In genomic region chrX:103685396-103685795, GRCh38 we compare ENCODE assay signal across 9 cellular contexts. TPM values are rescaled to one million over a fixed set of nuclear protein-coding genes. Genes with fewer than 3 reads are reported as not detected.
DNase-seq lines count a peak whose midpoint lies in the region; ATAC-seq and TF ChIP-seq lines count a peak whose summit lies in the region.
"Had no signal": no experiment of that assay in that cellular context is flagged by ENCODE, and none has a peak within 500 bp of the region (broad histone marks: within the 10 kb centered on the region; RNA-seq: fewer than 3 reads in every experiment).

No MANE protein-coding gene starts in this region.

- H3K27me3 Mint-ChIP-seq in activated CD4-positive, alpha-beta T cell treated with anti-CD3 and anti-CD28 coated beads for 36 hours = no peaks in the 10 kb centered on the region

- peak overlapping the region; percentile 94 for H3K27ac Mint-ChIP-seq in activated CD4-positive, alpha-beta T cell treated with anti-CD3 and anti-CD28 coated beads for 36 hours

- intact Hi-C loops in activated CD4-positive, alpha-beta T cell treated with anti-CD3 and anti-CD28 coated beads for 36 hours (cut with DNase I, micrococcal nuclease) = loop anchor here (5.0 to 10.0 kb wide), 8 partner anchors 58 to 1031 kb away; partner anchors contain the start of genes BEX4 (in 1 of the 2), GPRASP1 (in 1 of the 2), RAB9B (in 1 of the 2) and SLC25A53 (in 1 of the 2)

- POLR2A ChIA-PET in activated CD4-positive, alpha-beta T cell treated with anti-CD3 and anti-CD28 coated beads for 36 hours (lab: Charles Lee) = no interaction called here

- H3K27me3 ChIP-seq in SJSA1 (replicated peaks) (no peaks in the 10 kb centered on the region), stomach smooth muscle (ENCODE audit: control insufficient read depth in 1 of 2, insufficient read depth in 2 of 2, low read length in 2 of 2) (peaks cover 0 to 2% of the 10 kb centered on the region in 2 donors)

- H3K4me1 Mint-ChIP-seq in activated CD4-positive, alpha-beta T cell treated with anti-CD3 and anti-CD28 coated beads for 36 hours = peaks cover 9% of the 10 kb centered on the region

- CTCF ChIA-PET in activated CD4-positive, alpha-beta T cell treated with anti-CD3 and anti-CD28 coated beads for 36 hours (lab: Charles Lee) = interaction anchor here (1.0 kb wide), 1 partner anchor 59 kb away, joined by 3 read pairs; no protein-coding TSS in a partner anchor

- H3K36me3 Mint-ChIP-seq in activated CD4-positive, alpha-beta T cell treated with anti-CD3 and anti-CD28 coated beads for 36 hours (ENCODE audit: low read depth) = peaks cover 24% of the 10 kb centered on the region

- H3K4me1 ChIP-seq in SJSA1 (replicated peaks) (peaks cover 6% of the 10 kb centered on the region; the same call in 1 of the 2 replicates), stomach smooth muscle (ENCODE audit: control insufficient read depth, insufficient read depth, low read length) (no peaks in the 10 kb centered on the region)

- peak overlapping the region; percentile 97 for H3K27ac ChIP-seq in SJSA1
- no peak overlapping the region for H3K27ac ChIP-seq in stomach smooth muscle (ENCODE audit: low read length)

- H3K9ac ChIP-seq in stomach smooth muscle (ENCODE audit: low read length in 2 of 2) = peak overlapping the region; percentile 80 to 94

- DNase-seq in activated CD4-positive, alpha-beta T cell treated with anti-CD3 and anti-CD28 coated beads for 36 hours = peak; percentile 27
- no peak for DNase-seq in activated CD4-positive, alpha-beta T cell treated with anti-CD3 and anti-CD28 coated beads, Interleukin-2, amount 50 U/mL, for 4 hours
- DNase-seq in SJSA1 (ENCODE audit: low read depth in 1 of 2, low spot score in 2 of 2) = peak in 1 of 2 experiments; percentile 3
- peak in 1 of 2 donors; percentile 22 for DNase-seq in foreskin fibroblast
- no peak for DNase-seq in NCI-H510A (lab: John Stamatoyannopoulos, UW)
- DNase-seq in NCI-H2171 treated with DMSO at 0.1 percent for 48 hours (lab: John Stamatoyannopoulos, UW) = no peak
- DNase-seq: activated CD4-positive, CD25-positive, alpha-beta regulatory T cell had no signal

- H3K36me3 ChIP-seq in SJSA1 (peaks cover 55% of the 10 kb centered on the region), stomach smooth muscle (ENCODE audit: control insufficient read depth in 2 of 2, insufficient read depth in 2 of 2, low read length in 2 of 2) (peaks cover 0 to 11% of the 10 kb centered on the region in 2 donors)

- no peak for TF ChIP-seq CTCF in foreskin fibroblast (IDR thresholded peaks at IDR 0.05; ENCODE audit: low read depth, low read length)

- no peaks in the 10 kb centered on the region for H3K9me3 ChIP-seq in SJSA1 (replicated peaks)
- H3K9me3 ChIP-seq in stomach smooth muscle (ENCODE audit: control insufficient read depth in 2 of 2, low read length in 2 of 2) = no peaks in the 10 kb centered on the region

- H3K9me3 Mint-ChIP-seq in activated CD4-positive, alpha-beta T cell treated with anti-CD3 and anti-CD28 coated beads for 36 hours (ENCODE audit: low read depth) = no peaks in the 10 kb centered on the region

- H3K4me3 Mint-ChIP-seq in activated CD4-positive, alpha-beta T cell treated with anti-CD3 and anti-CD28 coated beads for 36 hours = no peak overlapping the region

- ATAC-seq in activated CD4-positive, alpha-beta T cell treated with anti-CD3 and anti-CD28 coated beads for 36 hours = no peak
- no peak for ATAC-seq in HG03175 (IDR thresholded peaks at IDR 0.05; ENCODE audit: unreplicated experiment)

- peak overlapping the region; percentile 68 for H3K4me3 ChIP-seq in SJSA1
- H3K4me3 ChIP-seq in foreskin fibroblast (ENCODE audit: low read depth in 1 of 2, low read length in 2 of 2) = peak overlapping the region; percentile 84 to 95
- H3K4me3 ChIP-seq in stomach smooth muscle (ENCODE audit: low read length in 2 of 2) = peak overlapping the region; percentile 76 to 80

RNA-seq across cellular contexts. Expression of gene MORF4L2, which starts 1.1 kb away (rescaled TPM):
- total RNA-seq in activated CD4-positive, alpha-beta T cell treated with anti-CD3 and anti-CD28 coated beads for 36 hours = 100 to 1,000 TPM; 239 to 257 TPM
- total RNA-seq in SJSA1 (2014; rRNA removed; shearing (Covaris generic)) = 806 and 914 TPM in 2 replicates

RNA-seq across cellular contexts. Expression of gene TMEM31, which starts 25.3 kb away (rescaled TPM):
- total RNA-seq in activated CD4-positive, alpha-beta T cell treated with anti-CD3 and anti-CD28 coated beads for 36 hours = under 1 TPM; 0.25 to 0.79 TPM
- total RNA-seq in SJSA1 (2014; rRNA removed; shearing (Covaris generic)) = not detected in 2 replicates

RNA-seq across cellular contexts. Expression of gene TCEAL1, which starts 56.6 kb away (rescaled TPM):
- total RNA-seq in activated CD4-positive, alpha-beta T cell treated with anti-CD3 and anti-CD28 coated beads for 36 hours = 1 to 10 TPM; 5.9 to 8.7 TPM
- 21.5 and 42.7 TPM in 2 replicates for total RNA-seq in SJSA1 (2014; rRNA removed; shearing (Covaris generic))
